ENCODE assay signal across 24 cellular contexts in genomic region chr11:83871013-83871412, GRCh38.
"Had no signal": no experiment of that assay in that cellular context is flagged by ENCODE, and none has a peak within 500 bp of the region (broad histone marks: within the 10 kb centered on the region; RNA-seq: fewer than 3 reads in every experiment).

No MANE protein-coding gene starts in this region.

- ATAC-seq: activated CD4-positive, CD25-positive, alpha-beta regulatory T cell treated with anti-CD3 and anti-CD28 coated beads, Interleukin-2, amount 50 U/mL, for 24 hours; activated CD8-positive, alpha-beta T cell treated with anti-CD3 and anti-CD28 coated beads for 36 hours; Panc1; Right ventricle myocardium inferior had no signal

- DNase-seq: activated CD4-positive, alpha-beta T cell treated with anti-CD3 and anti-CD28 coated beads for 4 hours; activated CD8-positive, alpha-beta memory T cell treated with anti-CD3 and anti-CD28 coated beads, Interleukin-2, amount 50 U/mL, for 48 hours; activated CD8-positive, alpha-beta T cell treated with anti-CD3 and anti-CD28 coated beads for 36 hours; activated naive CD4-positive, alpha-beta T cell treated with anti-CD3 and anti-CD28 coated beads, Interleukin-2, amount 50 U/mL, for 16 hours; activated naive CD8-positive, alpha-beta T cell treated with anti-CD3 and anti-CD28 coated beads, Interleukin-2, amount 10 ng/mL, durations not matched to agents 7 days and 5 days; activated T-cell treated with anti-CD3 and anti-CD28 coated beads, Interleukin-2, amount 50 U/mL, for 1 hour; aorta; central memory CD4-positive, alpha-beta T cell; KG1; NCI-H1092; NCI-H1694 treated with DMSO at 0.1 percent for 48 hours; NCI-H2081; NCI-H446; NCI-H524; NCI-H774; OCI-M1; RPMI8226; SW 1271 had no signal

- H3K27me3 Mint-ChIP-seq: activated CD8-positive, alpha-beta T cell treated with anti-CD3 and anti-CD28 coated beads for 36 hours; activated naive CD8-positive, alpha-beta T cell treated with anti-CD3 and anti-CD28 coated beads, Interleukin-2, amount 10 ng/mL, durations not matched to agents 7 days and 5 days had no signal

- FAIRE-seq: bronchial epithelial cell had no signal

- H3K4me1 Mint-ChIP-seq: activated naive CD8-positive, alpha-beta T cell treated with anti-CD3 and anti-CD28 coated beads, Interleukin-2, amount 10 ng/mL, durations not matched to agents 7 days and 5 days had no signal

- H3K36me3 Mint-ChIP-seq: activated naive CD8-positive, alpha-beta T cell treated with anti-CD3 and anti-CD28 coated beads, Interleukin-2, amount 10 ng/mL, durations not matched to agents 7 days and 5 days; IgD-negative memory B cell had no signal

- H3K27ac ChIP-seq: SK-N-MC had no signal

- H3K9me3 Mint-ChIP-seq: activated CD8-positive, alpha-beta T cell treated with anti-CD3 and anti-CD28 coated beads for 36 hours; activated naive CD8-positive, alpha-beta T cell treated with anti-CD3 and anti-CD28 coated beads, Interleukin-2, amount 10 ng/mL, durations not matched to agents 7 days and 5 days; IgD-negative memory B cell had no signal

- H3K4me3 ChIP-seq: SK-N-MC had no signal

- H3K4me3 Mint-ChIP-seq: activated CD8-positive, alpha-beta T cell treated with anti-CD3 and anti-CD28 coated beads for 36 hours; activated naive CD8-positive, alpha-beta T cell treated with anti-CD3 and anti-CD28 coated beads, Interleukin-2, amount 10 ng/mL, durations not matched to agents 7 days and 5 days; IgD-negative memory B cell had no signal

- H3K27ac Mint-ChIP-seq: activated CD8-positive, alpha-beta T cell treated with anti-CD3 and anti-CD28 coated beads for 36 hours; activated naive CD8-positive, alpha-beta T cell treated with anti-CD3 and anti-CD28 coated beads, Interleukin-2, amount 10 ng/mL, durations not matched to agents 7 days and 5 days; IgD-negative memory B cell had no signal
